9 cellular contexts compared by ENCODE assay signal in genomic region chr17:43907425-43907981, GRCh38.
DNase-seq lines count a peak whose midpoint lies in the region; ATAC-seq and TF ChIP-seq lines count a peak whose summit lies in the region.
"Had no signal": no experiment of that assay in that cellular context is flagged by ENCODE, and none has a peak within 500 bp of the region (broad histone marks: within the 10 kb centered on the region; RNA-seq: fewer than 3 reads in every experiment).

A gene with protein sequence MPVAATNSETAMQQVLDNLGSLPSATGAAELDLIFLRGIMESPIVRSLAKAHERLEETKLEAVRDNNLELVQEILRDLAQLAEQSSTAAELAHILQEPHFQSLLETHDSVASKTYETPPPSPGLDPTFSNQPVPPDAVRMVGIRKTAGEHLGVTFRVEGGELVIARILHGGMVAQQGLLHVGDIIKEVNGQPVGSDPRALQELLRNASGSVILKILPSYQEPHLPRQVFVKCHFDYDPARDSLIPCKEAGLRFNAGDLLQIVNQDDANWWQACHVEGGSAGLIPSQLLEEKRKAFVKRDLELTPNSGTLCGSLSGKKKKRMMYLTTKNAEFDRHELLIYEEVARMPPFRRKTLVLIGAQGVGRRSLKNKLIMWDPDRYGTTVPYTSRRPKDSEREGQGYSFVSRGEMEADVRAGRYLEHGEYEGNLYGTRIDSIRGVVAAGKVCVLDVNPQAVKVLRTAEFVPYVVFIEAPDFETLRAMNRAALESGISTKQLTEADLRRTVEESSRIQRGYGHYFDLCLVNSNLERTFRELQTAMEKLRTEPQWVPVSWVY (minus strand): TSS chr17:43907536. CDS start chr17:43904460, 3,076 bp downstream.

- in situ Hi-C loops in GM13977 (cut with MboI; ENCODE audit: low pct_unique_long_range_greater_than_20kb, low sequenced_read_pairs, unreplicated experiment), result no loop called here

- no peak within 1 kb of the TSS for H3K27ac Mint-ChIP-seq in memory B cell

- peak; percentile 18 for TF ChIP-seq CTCF in GM13977 (IDR thresholded peaks at IDR 0.05; ENCODE audit: extremely low read depth, insufficient read depth, missing control alignments)

- H3K36me3 Mint-ChIP-seq in memory B cell, result no peaks in the 10 kb centered on the region

- no peaks in the 10 kb centered on the region for H3K9me3 Mint-ChIP-seq in memory B cell

- H3K9me3 ChIP-seq in endocrine pancreas (ENCODE audit: control insufficient read depth, low read length), result no peaks in the 10 kb centered on the region
- H3K9me3 ChIP-seq: neutrophil had no signal

- no peaks in the 10 kb centered on the region for H3K27me3 ChIP-seq in endocrine pancreas (ENCODE audit: control insufficient read depth, insufficient read depth, low read length)

- peaks cover 5% of the 10 kb centered on the region for H3K4me1 ChIP-seq in endocrine pancreas (ENCODE audit: control insufficient read depth, insufficient read depth, low read length)

- peak within 1 kb of the TSS; percentile 78 for H3K4me3 Mint-ChIP-seq in memory B cell

- DNase-seq in GM13977 (ENCODE audit: low spot score), result peak; percentile 64
- DNase-seq in NCI-H526 treated with DMSO at 0.1 percent for 48 hours (lab: John Stamatoyannopoulos, UW), result peak; percentile 57
- DNase-seq in activated T-cell treated with anti-CD3 and anti-CD28 coated beads for 24 hours (ENCODE audit: low read depth), result peak; percentile 20
- DNase-seq in memory B cell (ENCODE audit: low spot score in 2 of 2), result peak; percentile 30 to 57
- peak; percentile 40 to 44 for DNase-seq in stimulated activated CD8-positive, alpha-beta memory T cell treated with anti-CD3 and anti-CD28 coated beads, Interleukin-2, amount 100 ng/mL, for 48 hours (ENCODE audit: low read depth in 2 of 2)

- peaks cover 11% of the 10 kb centered on the region for H3K4me1 Mint-ChIP-seq in memory B cell

- H3K9ac ChIP-seq in endocrine pancreas (ENCODE audit: control insufficient read depth, insufficient read depth, low read length), result peak within 1 kb of the TSS; percentile 96

- peaks cover 17% of the 10 kb centered on the region for H3K27me3 Mint-ChIP-seq in memory B cell

- H3K36me3 ChIP-seq in endocrine pancreas (ENCODE audit: control insufficient read depth, insufficient read depth, low read length), result no peaks in the 10 kb centered on the region
- H3K36me3 ChIP-seq: neutrophil had no signal

- peak; percentile 66 for ATAC-seq in memory B cell (ENCODE audit: low read depth)
- no peak for ATAC-seq in GM18498 (IDR thresholded peaks at IDR 0.05; ENCODE audit: unreplicated experiment)
- ATAC-seq in GM19328 (IDR thresholded peaks at IDR 0.05; ENCODE audit: unreplicated experiment), result no peak

- H3K4me3 ChIP-seq in endocrine pancreas (ENCODE audit: control insufficient read depth, insufficient read depth, low read length), result peak within 1 kb of the TSS; percentile 74
